Comparison of ENCODE assay signal across 2 cellular contexts in genomic region chr6:112054520-112055160, GRCh38.
TF ChIP-seq lines count a peak whose summit lies in the region.

No MANE protein-coding gene starts in this region.

TF ChIP-seq in GM23338, 12 proteins besides CTCF, POLR2A, EP300 and RAD21:
- no peak for TF ChIP-seq ZNF114 (CRISPR knock-in tag; IDR thresholded peaks at IDR 0.05)
- TF ChIP-seq CREB1 (CRISPR knock-in tag; IDR thresholded peaks at IDR 0.05; ENCODE audit: low read depth) = no peak
- no peak for TF ChIP-seq NANOG (IDR thresholded peaks at IDR 0.05; ENCODE audit: borderline replicate concordance)
- TF ChIP-seq EZH2 (IDR thresholded peaks at IDR 0.05; ENCODE audit: low read depth, unreplicated experiment) = no peak
- TF ChIP-seq, protein P1, sequence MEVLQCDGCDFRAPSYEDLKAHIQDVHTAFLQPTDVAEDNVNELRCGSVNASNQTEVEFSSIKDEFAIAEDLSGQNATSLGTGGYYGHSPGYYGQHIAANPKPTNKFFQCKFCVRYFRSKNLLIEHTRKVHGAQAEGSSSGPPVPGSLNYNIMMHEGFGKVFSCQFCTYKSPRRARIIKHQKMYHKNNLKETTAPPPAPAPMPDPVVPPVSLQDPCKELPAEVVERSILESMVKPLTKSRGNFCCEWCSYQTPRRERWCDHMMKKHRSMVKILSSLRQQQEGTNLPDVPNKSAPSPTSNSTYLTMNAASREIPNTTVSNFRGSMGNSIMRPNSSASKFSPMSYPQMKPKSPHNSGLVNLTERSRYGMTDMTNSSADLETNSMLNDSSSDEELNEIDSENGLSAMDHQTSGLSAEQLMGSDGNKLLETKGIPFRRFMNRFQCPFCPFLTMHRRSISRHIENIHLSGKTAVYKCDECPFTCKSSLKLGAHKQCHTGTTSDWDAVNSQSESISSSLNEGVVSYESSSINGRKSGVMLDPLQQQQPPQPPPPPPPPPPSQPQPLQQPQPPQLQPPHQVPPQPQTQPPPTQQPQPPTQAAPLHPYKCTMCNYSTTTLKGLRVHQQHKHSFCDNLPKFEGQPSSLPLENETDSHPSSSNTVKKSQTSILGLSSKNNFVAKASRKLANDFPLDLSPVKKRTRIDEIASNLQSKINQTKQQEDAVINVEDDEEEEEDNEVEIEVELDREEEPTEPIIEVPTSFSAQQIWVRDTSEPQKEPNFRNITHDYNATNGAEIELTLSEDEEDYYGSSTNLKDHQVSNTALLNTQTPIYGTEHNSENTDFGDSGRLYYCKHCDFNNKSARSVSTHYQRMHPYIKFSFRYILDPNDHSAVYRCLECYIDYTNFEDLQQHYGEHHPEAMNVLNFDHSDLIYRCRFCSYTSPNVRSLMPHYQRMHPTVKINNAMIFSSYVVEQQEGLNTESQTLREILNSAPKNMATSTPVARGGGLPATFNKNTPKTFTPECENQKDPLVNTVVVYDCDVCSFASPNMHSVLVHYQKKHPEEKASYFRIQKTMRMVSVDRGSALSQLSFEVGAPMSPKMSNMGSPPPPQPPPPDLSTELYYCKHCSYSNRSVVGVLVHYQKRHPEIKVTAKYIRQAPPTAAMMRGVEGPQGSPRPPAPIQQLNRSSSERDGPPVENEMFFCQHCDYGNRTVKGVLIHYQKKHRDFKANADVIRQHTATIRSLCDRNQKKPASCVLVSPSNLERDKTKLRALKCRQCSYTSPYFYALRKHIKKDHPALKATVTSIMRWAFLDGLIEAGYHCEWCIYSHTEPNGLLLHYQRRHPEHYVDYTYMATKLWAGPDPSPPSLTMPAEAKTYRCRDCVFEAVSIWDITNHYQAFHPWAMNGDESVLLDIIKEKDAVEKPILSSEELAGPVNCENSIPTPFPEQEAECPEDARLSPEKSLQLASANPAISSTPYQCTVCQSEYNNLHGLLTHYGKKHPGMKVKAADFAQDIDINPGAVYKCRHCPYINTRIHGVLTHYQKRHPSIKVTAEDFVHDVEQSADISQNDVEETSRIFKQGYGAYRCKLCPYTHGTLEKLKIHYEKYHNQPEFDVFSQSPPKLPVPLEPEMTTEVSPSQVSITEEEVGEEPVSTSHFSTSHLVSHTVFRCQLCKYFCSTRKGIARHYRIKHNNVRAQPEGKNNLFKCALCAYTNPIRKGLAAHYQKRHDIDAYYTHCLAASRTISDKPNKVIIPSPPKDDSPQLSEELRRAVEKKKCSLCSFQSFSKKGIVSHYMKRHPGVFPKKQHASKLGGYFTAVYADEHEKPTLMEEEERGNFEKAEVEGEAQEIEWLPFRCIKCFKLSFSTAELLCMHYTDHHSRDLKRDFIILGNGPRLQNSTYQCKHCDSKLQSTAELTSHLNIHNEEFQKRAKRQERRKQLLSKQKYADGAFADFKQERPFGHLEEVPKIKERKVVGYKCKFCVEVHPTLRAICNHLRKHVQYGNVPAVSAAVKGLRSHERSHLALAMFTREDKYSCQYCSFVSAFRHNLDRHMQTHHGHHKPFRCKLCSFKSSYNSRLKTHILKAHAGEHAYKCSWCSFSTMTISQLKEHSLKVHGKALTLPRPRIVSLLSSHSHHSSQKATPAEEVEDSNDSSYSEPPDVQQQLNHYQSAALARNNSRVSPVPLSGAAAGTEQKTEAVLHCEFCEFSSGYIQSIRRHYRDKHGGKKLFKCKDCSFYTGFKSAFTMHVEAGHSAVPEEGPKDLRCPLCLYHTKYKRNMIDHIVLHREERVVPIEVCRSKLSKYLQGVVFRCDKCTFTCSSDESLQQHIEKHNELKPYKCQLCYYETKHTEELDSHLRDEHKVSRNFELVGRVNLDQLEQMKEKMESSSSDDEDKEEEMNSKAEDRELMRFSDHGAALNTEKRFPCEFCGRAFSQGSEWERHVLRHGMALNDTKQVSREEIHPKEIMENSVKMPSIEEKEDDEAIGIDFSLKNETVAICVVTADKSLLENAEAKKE (CRISPR knock-in tag; IDR thresholded peaks at IDR 0.05) = no peak
- no peak for TF ChIP-seq JUNB (IDR thresholded peaks at IDR 0.05; ENCODE audit: unreplicated experiment)
- no peak for TF ChIP-seq POLR2AphosphoS5 (IDR thresholded peaks at IDR 0.05; ENCODE audit: low read depth)
- TF ChIP-seq STAT1 (IDR thresholded peaks at IDR 0.05; ENCODE audit: unreplicated experiment) = no peak
- TF ChIP-seq ZNF331 (CRISPR knock-in tag; IDR thresholded peaks at IDR 0.05; ENCODE audit: low read depth) = no peak
- no peak for TF ChIP-seq EZH2phosphoT487 (IDR thresholded peaks at IDR 0.05; ENCODE audit: unreplicated experiment)
- TF ChIP-seq, protein P2, sequence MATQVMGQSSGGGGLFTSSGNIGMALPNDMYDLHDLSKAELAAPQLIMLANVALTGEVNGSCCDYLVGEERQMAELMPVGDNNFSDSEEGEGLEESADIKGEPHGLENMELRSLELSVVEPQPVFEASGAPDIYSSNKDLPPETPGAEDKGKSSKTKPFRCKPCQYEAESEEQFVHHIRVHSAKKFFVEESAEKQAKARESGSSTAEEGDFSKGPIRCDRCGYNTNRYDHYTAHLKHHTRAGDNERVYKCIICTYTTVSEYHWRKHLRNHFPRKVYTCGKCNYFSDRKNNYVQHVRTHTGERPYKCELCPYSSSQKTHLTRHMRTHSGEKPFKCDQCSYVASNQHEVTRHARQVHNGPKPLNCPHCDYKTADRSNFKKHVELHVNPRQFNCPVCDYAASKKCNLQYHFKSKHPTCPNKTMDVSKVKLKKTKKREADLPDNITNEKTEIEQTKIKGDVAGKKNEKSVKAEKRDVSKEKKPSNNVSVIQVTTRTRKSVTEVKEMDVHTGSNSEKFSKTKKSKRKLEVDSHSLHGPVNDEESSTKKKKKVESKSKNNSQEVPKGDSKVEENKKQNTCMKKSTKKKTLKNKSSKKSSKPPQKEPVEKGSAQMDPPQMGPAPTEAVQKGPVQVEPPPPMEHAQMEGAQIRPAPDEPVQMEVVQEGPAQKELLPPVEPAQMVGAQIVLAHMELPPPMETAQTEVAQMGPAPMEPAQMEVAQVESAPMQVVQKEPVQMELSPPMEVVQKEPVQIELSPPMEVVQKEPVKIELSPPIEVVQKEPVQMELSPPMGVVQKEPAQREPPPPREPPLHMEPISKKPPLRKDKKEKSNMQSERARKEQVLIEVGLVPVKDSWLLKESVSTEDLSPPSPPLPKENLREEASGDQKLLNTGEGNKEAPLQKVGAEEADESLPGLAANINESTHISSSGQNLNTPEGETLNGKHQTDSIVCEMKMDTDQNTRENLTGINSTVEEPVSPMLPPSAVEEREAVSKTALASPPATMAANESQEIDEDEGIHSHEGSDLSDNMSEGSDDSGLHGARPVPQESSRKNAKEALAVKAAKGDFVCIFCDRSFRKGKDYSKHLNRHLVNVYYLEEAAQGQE (IDR thresholded peaks at IDR 0.05; ENCODE audit: unreplicated experiment) = no peak
- TF ChIP-seq, protein P3, sequence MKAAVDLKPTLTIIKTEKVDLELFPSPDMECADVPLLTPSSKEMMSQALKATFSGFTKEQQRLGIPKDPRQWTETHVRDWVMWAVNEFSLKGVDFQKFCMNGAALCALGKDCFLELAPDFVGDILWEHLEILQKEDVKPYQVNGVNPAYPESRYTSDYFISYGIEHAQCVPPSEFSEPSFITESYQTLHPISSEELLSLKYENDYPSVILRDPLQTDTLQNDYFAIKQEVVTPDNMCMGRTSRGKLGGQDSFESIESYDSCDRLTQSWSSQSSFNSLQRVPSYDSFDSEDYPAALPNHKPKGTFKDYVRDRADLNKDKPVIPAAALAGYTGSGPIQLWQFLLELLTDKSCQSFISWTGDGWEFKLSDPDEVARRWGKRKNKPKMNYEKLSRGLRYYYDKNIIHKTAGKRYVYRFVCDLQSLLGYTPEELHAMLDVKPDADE (IDR thresholded peaks at IDR 0.05) = no peak

TF ChIP-seq in endothelial cell of umbilical vein, 7 proteins besides CTCF, POLR2A, EP300 and RAD21:
- TF ChIP-seq GATA2 (IDR thresholded peaks at IDR 0.05; ENCODE audit: insufficient read depth, insufficient read length, low read depth, low read length) = no peak
- TF ChIP-seq, protein P4, sequence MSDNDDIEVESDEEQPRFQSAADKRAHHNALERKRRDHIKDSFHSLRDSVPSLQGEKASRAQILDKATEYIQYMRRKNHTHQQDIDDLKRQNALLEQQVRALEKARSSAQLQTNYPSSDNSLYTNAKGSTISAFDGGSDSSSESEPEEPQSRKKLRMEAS (IDR thresholded peaks at IDR 0.05; ENCODE audit: insufficient read depth, insufficient read length) = no peak
- TF ChIP-seq POLR2AphosphoS5 (IDR thresholded peaks at IDR 0.05; ENCODE audit: insufficient read depth, low read depth, low read length) = no peak
- no peak for TF ChIP-seq MYC (IDR thresholded peaks at IDR 0.05; ENCODE audit: low read depth, low read length)
- no peak for TF ChIP-seq EZH2 (IDR thresholded peaks at IDR 0.05; ENCODE audit: borderline replicate concordance, low read depth, low read length, severe bottlenecking)
- TF ChIP-seq JUN (IDR thresholded peaks at IDR 0.05; ENCODE audit: borderline replicate concordance, insufficient read depth, insufficient read length, low read depth) = no peak
- TF ChIP-seq FOS (IDR thresholded peaks at IDR 0.05; ENCODE audit: borderline replicate concordance, insufficient read depth, low read length) = no peak
